ENCODE assay signal across 8 cellular contexts in the genomic region with DNA sequence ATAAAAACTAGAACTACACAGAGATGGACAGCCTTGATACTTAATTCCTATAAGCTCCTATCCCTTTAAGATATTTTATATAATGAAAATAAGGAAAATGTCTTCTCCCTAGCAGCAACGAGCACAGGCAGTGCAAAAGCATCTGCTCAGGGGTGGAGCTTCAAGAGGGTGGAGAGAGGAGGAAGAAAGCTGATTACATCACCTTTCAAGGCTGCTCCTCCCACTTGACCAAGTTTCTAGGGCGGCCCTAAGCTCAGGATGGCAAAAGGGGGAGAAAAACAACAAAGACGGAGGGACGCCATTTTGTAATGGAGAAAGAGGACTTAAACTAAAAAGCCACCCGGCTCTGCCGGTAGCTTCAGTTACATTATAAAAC. TPM values are rescaled to one million over a fixed set of nuclear protein-coding genes. Genes with fewer than 3 reads are reported as not detected.
DNase-seq lines count a peak whose midpoint lies in the region; ATAC-seq and TF ChIP-seq lines count a peak whose summit lies in the region.

No MANE protein-coding gene starts in this region.

- H3K27me3 ChIP-seq in mononuclear cell (ENCODE audit: insufficient read depth, low read length): no peaks in the 10 kb centered on the region

- H3K9me3 ChIP-seq in mononuclear cell (ENCODE audit: low read depth, low read length): no peaks in the 10 kb centered on the region

- H3K4me3 ChIP-seq in mononuclear cell (ENCODE audit: low read length): peak overlapping the region; percentile 99

- ATAC-seq in GM21360 (IDR thresholded peaks at IDR 0.05; ENCODE audit: unreplicated experiment): peak; percentile 36

- peaks cover 37% of the 10 kb centered on the region for H3K4me1 ChIP-seq in mononuclear cell (ENCODE audit: insufficient read depth, low read length)

- TF ChIP-seq RAD21 in Ishikawa (IDR thresholded peaks at IDR 0.05; ENCODE audit: low read depth): no peak

- H3K27ac ChIP-seq in epithelial cell of prostate: peak overlapping the region; percentile 95

- TF ChIP-seq EP300 in Ishikawa (IDR thresholded peaks at IDR 0.05; ENCODE audit: borderline replicate concordance): 0 out of 2 replicates have a peak, but pooled peaks have one; percentile 5

- peak; percentile 97 for DNase-seq in CD1c-positive myeloid dendritic cell (ENCODE audit: extremely low spot score)
- DNase-seq in OCI-M1 (lab: John Stamatoyannopoulos, UW): peak; percentile 99
- peak; percentile 78 for DNase-seq in activated T-cell treated with anti-CD3 and anti-CD28 coated beads for 4 hours
- peak; percentile 89 for DNase-seq in epithelial cell of prostate (ENCODE audit: low read depth, low spot score)
- peak; percentile 57 to 67 for DNase-seq in stimulated activated CD8-positive, alpha-beta memory T cell treated with anti-CD3 and anti-CD28 coated beads, Interleukin-2, amount 100 ng/mL, for 48 hours (ENCODE audit: low read depth in 2 of 2)

TF ChIP-seq in Ishikawa, 13 proteins besides CTCF, POLR2A, EP300 and RAD21:
- TF ChIP-seq TCF12 (IDR thresholded peaks at IDR 0.05; ENCODE audit: low read depth) (no peak), YY1 (IDR thresholded peaks at IDR 0.05; ENCODE audit: low read depth) (peak; percentile 84), TEAD4 (IDR thresholded peaks at IDR 0.05) (no peak; the same call in 1 of the 2 replicates)
TF ChIP-seq in Ishikawa: peak in this region for 1.

RNA-seq across cellular contexts. Expression of a gene that starts 2.2 kb away (rescaled TPM):
- total RNA-seq in mononuclear cell: 166 TPM

RNA-seq across cellular contexts. Expression of a gene that starts 2.8 kb away (rescaled TPM):
- 31.3 TPM for total RNA-seq in mononuclear cell

RNA-seq across cellular contexts. Expression of a gene that starts 11.8 kb away (rescaled TPM):
- 0.94 TPM for total RNA-seq in mononuclear cell

RNA-seq across cellular contexts. Expression of a gene that starts 32.1 kb away (rescaled TPM):
- 12.5 TPM for total RNA-seq in mononuclear cell

RNA-seq across cellular contexts. Expression of a gene that starts 43.6 kb away (rescaled TPM):
- total RNA-seq in mononuclear cell: 30.5 TPM

Comparison
In these comparisons a context has a peak if more than half of its experiments do, and no peak if none do; other contexts are left out.
1. Peak in every context shown above with its lines: DNase-seq, ATAC-seq, H3K4me3 ChIP-seq and H3K27ac ChIP-seq.